28 cellular contexts compared by ENCODE assay signal in the genomic region with DNA sequence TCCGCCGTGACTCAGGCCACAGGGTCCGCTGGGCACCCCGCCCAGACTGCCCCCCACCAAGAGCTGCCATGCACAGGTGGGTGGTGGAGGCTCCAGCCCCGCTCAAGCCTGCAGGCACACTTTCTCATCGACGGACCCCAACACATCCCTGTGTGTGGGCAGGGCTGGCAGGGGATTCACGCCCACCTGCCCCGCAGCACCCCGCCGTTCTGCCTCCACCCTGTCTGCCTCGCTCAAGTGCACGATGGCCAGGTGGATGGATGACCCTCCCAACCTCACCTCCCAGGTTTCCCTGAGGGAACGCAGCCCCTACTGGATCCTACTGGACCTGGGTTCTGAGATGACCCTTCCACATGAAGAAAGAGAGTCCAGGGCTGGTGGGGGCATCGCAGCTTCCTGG. TPM values are rescaled to one million over a fixed set of nuclear protein-coding genes. Genes with fewer than 3 reads are reported as not detected.
"Had no signal": no experiment of that assay in that cellular context is flagged by ENCODE, and none has a peak within 500 bp of the region (broad histone marks: within the 10 kb centered on the region; RNA-seq: fewer than 3 reads in every experiment).

No MANE protein-coding gene starts in this region.

- H3K27me3 Mint-ChIP-seq: activated CD4-positive, alpha-beta T cell treated with anti-CD3 and anti-CD28 coated beads, Interleukin-2, amount 10 ng/mL, durations not matched to agents 24 days and 14 days; activated CD8-positive, alpha-beta memory T cell treated with anti-CD3 and anti-CD28 coated beads, Interleukin-2, amount 10 ng/mL, durations not matched to agents 7 days and 5 days; activated CD8-positive, alpha-beta T cell treated with anti-CD3 and anti-CD28 coated beads for 36 hours had no signal

- H3K4me3 Mint-ChIP-seq: activated B cell treated with CpG ODN at 0.5 μM for 24 hours; activated CD4-positive, alpha-beta T cell treated with anti-CD3 and anti-CD28 coated beads, Interleukin-2, amount 10 ng/mL, durations not matched to agents 24 days and 14 days; activated CD8-positive, alpha-beta memory T cell treated with anti-CD3 and anti-CD28 coated beads, Interleukin-2, amount 10 ng/mL, durations not matched to agents 7 days and 5 days; activated CD8-positive, alpha-beta T cell treated with anti-CD3 and anti-CD28 coated beads for 36 hours; activated naive CD8-positive, alpha-beta T cell treated with anti-CD3 and anti-CD28 coated beads, Interleukin-2, amount 50 U/mL, for 24 hours; activated T-helper 1 cell treated with anti-CD3 and anti-CD28 coated beads, Interleukin-12 subunit alpha, Interleukin-12 subunit beta, Interleukin-2, Interleukin-4 antibody, amounts not matched to agents 30 ng/mL and 10 ng/mL and 1 ng/mL, durations not matched to agents 14 hours and 24 hours and 36 hours; neural crest cell; stimulated activated naive B cell treated with anti-CD40 and anti-IgM and Interleukin-4, amounts not matched to agents 10 μg/mL and 1 μg/mL and 100 μg/mL, for 72 hours; T-helper 1 cell treated with Interleukin-12 subunit alpha and Interleukin-12 subunit beta and Interleukin-4 antibody, amounts not matched to agents 30 μg/mL and 1 μg/mL, for 36 hours had no signal

- H3K4me1 Mint-ChIP-seq: activated B cell treated with CpG ODN at 0.5 μM for 24 hours; activated CD4-positive, alpha-beta T cell treated with anti-CD3 and anti-CD28 coated beads, Interleukin-2, amount 10 ng/mL, durations not matched to agents 24 days and 14 days; activated CD8-positive, alpha-beta memory T cell treated with anti-CD3 and anti-CD28 coated beads, Interleukin-2, amount 10 ng/mL, durations not matched to agents 7 days and 5 days; activated naive CD8-positive, alpha-beta T cell treated with anti-CD3 and anti-CD28 coated beads, Interleukin-2, amount 50 U/mL, for 24 hours had no signal

- H3K27ac Mint-ChIP-seq: activated B cell treated with CpG ODN at 0.5 μM for 24 hours; activated CD4-positive, alpha-beta T cell treated with anti-CD3 and anti-CD28 coated beads, Interleukin-2, amount 10 ng/mL, durations not matched to agents 24 days and 14 days; activated CD8-positive, alpha-beta memory T cell treated with anti-CD3 and anti-CD28 coated beads, Interleukin-2, amount 10 ng/mL, durations not matched to agents 7 days and 5 days; activated CD8-positive, alpha-beta T cell treated with anti-CD3 and anti-CD28 coated beads for 36 hours; activated naive CD8-positive, alpha-beta T cell treated with anti-CD3 and anti-CD28 coated beads, Interleukin-2, amount 50 U/mL, for 24 hours; activated T-helper 1 cell treated with anti-CD3 and anti-CD28 coated beads, Interleukin-12 subunit alpha, Interleukin-12 subunit beta, Interleukin-2, Interleukin-4 antibody, amounts not matched to agents 30 ng/mL and 10 ng/mL and 1 ng/mL, durations not matched to agents 14 hours and 24 hours and 36 hours; stimulated activated naive B cell treated with anti-CD40 and anti-IgM and Interleukin-4, amounts not matched to agents 10 μg/mL and 1 μg/mL and 100 μg/mL, for 72 hours; T-helper 1 cell treated with Interleukin-12 subunit alpha and Interleukin-12 subunit beta and Interleukin-4 antibody, amounts not matched to agents 30 μg/mL and 1 μg/mL, for 36 hours had no signal

- H3K27me3 ChIP-seq: pancreas, testis had no signal

- ATAC-seq: activated CD8-positive, alpha-beta memory T cell treated with anti-CD3 and anti-CD28 coated beads, Interleukin-2, amount 10 ng/mL, durations not matched to agents 7 days and 5 days; activated CD8-positive, alpha-beta T cell treated with anti-CD3 and anti-CD28 coated beads for 36 hours; activated naive CD8-positive, alpha-beta T cell treated with anti-CD3 and anti-CD28 coated beads, Interleukin-2, amount 50 U/mL, for 24 hours; pancreas; stimulated activated naive B cell treated with anti-CD40 and anti-IgM and Interleukin-4, amounts not matched to agents 10 μg/mL and 1 μg/mL and 100 μg/mL, for 72 hours had no signal

- H3K4me2 ChIP-seq: smooth muscle cell had no signal

- H3K36me3 Mint-ChIP-seq: activated CD8-positive, alpha-beta memory T cell treated with anti-CD3 and anti-CD28 coated beads, Interleukin-2, amount 10 ng/mL, durations not matched to agents 7 days and 5 days; stimulated activated naive B cell treated with anti-CD40 and anti-IgM and Interleukin-4, amounts not matched to agents 10 μg/mL and 1 μg/mL and 100 μg/mL, for 72 hours had no signal

- H3K4me3 ChIP-seq: esophagus muscularis mucosa, pancreas, smooth muscle cell, testis had no signal

- H3K27ac ChIP-seq: brain microvascular endothelial cell, pancreas, testis had no signal

- H3K9me3 ChIP-seq: esophagus muscularis mucosa, pancreas, testis had no signal

- H3K9me3 Mint-ChIP-seq: activated B cell treated with CpG ODN at 0.5 μM for 24 hours; activated CD4-positive, alpha-beta T cell treated with anti-CD3 and anti-CD28 coated beads, Interleukin-2, amount 10 ng/mL, durations not matched to agents 24 days and 14 days; activated CD8-positive, alpha-beta T cell treated with anti-CD3 and anti-CD28 coated beads for 36 hours; activated naive CD8-positive, alpha-beta T cell treated with anti-CD3 and anti-CD28 coated beads, Interleukin-2, amount 50 U/mL, for 24 hours; activated T-helper 1 cell treated with anti-CD3 and anti-CD28 coated beads, Interleukin-12 subunit alpha, Interleukin-12 subunit beta, Interleukin-2, Interleukin-4 antibody, amounts not matched to agents 30 ng/mL and 10 ng/mL and 1 ng/mL, durations not matched to agents 14 hours and 24 hours and 36 hours; neural crest cell; stimulated activated naive B cell treated with anti-CD40 and anti-IgM and Interleukin-4, amounts not matched to agents 10 μg/mL and 1 μg/mL and 100 μg/mL, for 72 hours; T-helper 1 cell treated with Interleukin-12 subunit alpha and Interleukin-12 subunit beta and Interleukin-4 antibody, amounts not matched to agents 30 μg/mL and 1 μg/mL, for 36 hours had no signal

- H3K36me3 ChIP-seq: brain microvascular endothelial cell, esophagus muscularis mucosa, pancreas had no signal

- DNase-seq: activated B cell treated with CpG ODN at 0.5 μM for 24 hours; activated CD4-positive, alpha-beta T cell treated with anti-CD3 and anti-CD28 coated beads, Interleukin-2, amount 10 ng/mL, durations not matched to agents 24 days and 14 days; activated CD8-positive, alpha-beta memory T cell treated with anti-CD3 and anti-CD28 coated beads, Interleukin-2, amount 10 ng/mL, durations not matched to agents 7 days and 5 days; activated CD8-positive, alpha-beta T cell treated with anti-CD3 and anti-CD28 coated beads for 36 hours; activated gamma-delta T cell; activated naive CD4-positive, alpha-beta T cell treated with anti-CD3 and anti-CD28 coated beads, Interleukin-2, amount 50 U/mL, for 16 hours; activated naive CD8-positive, alpha-beta T cell treated with anti-CD3 and anti-CD28 coated beads, Interleukin-2, amount 50 U/mL, for 24 hours; activated T-cell treated with anti-CD3 and anti-CD28 coated beads for 4 hours; anterior cingulate cortex; brain microvascular endothelial cell; central memory CD4-positive, alpha-beta T cell; head of caudate nucleus; mesenchymal stem cell; stimulated activated CD4-positive, alpha-beta T cell treated with anti-CD3 and anti-CD28 coated beads, Interleukin-2, amount 100 ng/mL, for 48 hours; stimulated activated CD8-positive, alpha-beta memory T cell treated with anti-CD3 and anti-CD28 coated beads, Interleukin-4, amount 100 ng/mL, for 48 hours; stimulated activated naive B cell treated with anti-CD40 and anti-IgM and Interleukin-4, amounts not matched to agents 10 μg/mL and 1 μg/mL and 100 μg/mL, for 72 hours; T1000; trophoblast cell had no signal

RNA-seq across cellular contexts. Expression of a gene that starts 26.1 kb away (rescaled TPM):
- total RNA-seq: activated CD4-positive, alpha-beta T cell treated with anti-CD3 and anti-CD28 coated beads, Interleukin-2, amount 10 ng/mL, durations not matched to agents 24 days and 14 days; activated CD8-positive, alpha-beta memory T cell treated with anti-CD3 and anti-CD28 coated beads, Interleukin-2, amount 10 ng/mL, durations not matched to agents 7 days and 5 days; activated CD8-positive, alpha-beta T cell treated with anti-CD3 and anti-CD28 coated beads for 36 hours; activated T-helper 1 cell treated with anti-CD3 and anti-CD28 coated beads, Interleukin-12 subunit alpha, Interleukin-12 subunit beta, Interleukin-2, Interleukin-4 antibody, amounts not matched to agents 30 ng/mL and 10 ng/mL and 1 ng/mL, durations not matched to agents 14 hours and 24 hours and 36 hours; dermis microvascular lymphatic vessel endothelial cell; myocyte; neural crest cell; pulmonary artery endothelial cell; smooth muscle cell had no signal
